In genomic region chr5:162221884-162222283, GRCh38 we compare ENCODE assay signal across 31 cellular contexts.
"Had no signal": no experiment of that assay in that cellular context is flagged by ENCODE, and none has a peak within 500 bp of the region (broad histone marks: within the 10 kb centered on the region; RNA-seq: fewer than 3 reads in every experiment).

No MANE protein-coding gene starts in this region.

- H3K27ac ChIP-seq: adrenal gland, body of pancreas, gastroesophageal sphincter, ovary, skin epidermis, testis, transverse colon had no signal

- ATAC-seq: body of pancreas; gastroesophageal sphincter; left cardiac atrium; sciatic nerve; stimulated activated naive CD8-positive, alpha-beta T cell treated with anti-CD3 and anti-CD28 coated beads, Interleukin-15, Interleukin-2, amounts not matched to agents 100 U/mL and 50 U/mL, for 24 hours had no signal

- H3K4me1 Mint-ChIP-seq: activated CD4-positive, alpha-beta T cell treated with anti-CD3 and anti-CD28 coated beads, Interleukin-2, amount 10 ng/mL, durations not matched to agents 24 days and 14 days; activated naive CD8-positive, alpha-beta T cell treated with anti-CD3 and anti-CD28 coated beads for 36 hours; nephron had no signal

- H3K4me3 ChIP-seq: adrenal gland, body of pancreas, gastroesophageal sphincter, ovary, skin epidermis, testis, transverse colon had no signal

- H3K27me3 ChIP-seq: adrenal gland, body of pancreas, gastroesophageal sphincter, ovary, testis, transverse colon had no signal

- H3K27me3 Mint-ChIP-seq: activated CD4-positive, alpha-beta memory T cell treated with anti-CD3 and anti-CD28 coated beads for 36 hours; activated CD4-positive, alpha-beta T cell treated with anti-CD3 and anti-CD28 coated beads, Interleukin-2, amount 10 ng/mL, durations not matched to agents 24 days and 14 days; activated naive CD8-positive, alpha-beta T cell treated with anti-CD3 and anti-CD28 coated beads for 36 hours; progenitor cell of endocrine pancreas had no signal

- H3K4me1 ChIP-seq: adrenal gland, body of pancreas, gastroesophageal sphincter, testis had no signal

- H3K9me3 ChIP-seq: gastroesophageal sphincter, ovary, testis, transverse colon had no signal

- DNase-seq: activated CD4-positive, alpha-beta memory T cell treated with anti-CD3 and anti-CD28 coated beads for 36 hours; activated CD4-positive, alpha-beta T cell treated with anti-CD3 and anti-CD28 coated beads, Interleukin-2, amount 10 ng/mL, durations not matched to agents 24 days and 14 days; activated CD4-positive, CD25-positive, alpha-beta regulatory T cell treated with anti-CD3 and anti-CD28 coated beads, Interleukin-2, amount 50 U/mL, for 72 hours; activated CD8-positive, alpha-beta memory T cell treated with anti-CD3 and anti-CD28 coated beads, Interleukin-2, amount 50 U/mL, for 4 hours; activated effector memory CD4-positive, alpha-beta T cell treated with anti-CD3 and anti-CD28 coated beads, Interleukin-2, amount 50 U/mL, for 16 hours; activated naive CD4-positive, alpha-beta T cell treated with anti-CD3 and anti-CD28 coated beads for 36 hours; activated naive CD8-positive, alpha-beta T cell treated with anti-CD3 and anti-CD28 coated beads for 36 hours; activated T-cell treated with anti-CD3 and anti-CD28 coated beads, Interleukin-2, amount 50 U/mL, for 1 hour; adrenal gland; aorta; body of pancreas; dermis blood vessel endothelial cell; effector CD4-positive, alpha-beta T cell; erythroblast; hippocampal formation; left cardiac atrium; mammary epithelial cell; ovary; retina; stimulated activated CD4-positive, alpha-beta T cell treated with anti-CD3 and anti-CD28 coated beads, Interleukin-12 subunit alpha, Interleukin-12 subunit beta, amount 100 ng/mL, for 4 hours; stimulated activated CD4-positive, alpha-beta T cell treated with anti-CD3 and anti-CD28 coated beads, Interleukin-4, amount 100 ng/mL, for 1 hour; stimulated activated naive CD8-positive, alpha-beta T cell treated with anti-CD3 and anti-CD28 coated beads, Interleukin-15, Interleukin-2, amounts not matched to agents 100 U/mL and 50 U/mL, for 24 hours; T1000; testis; transverse colon had no signal

- H3K36me3 Mint-ChIP-seq: activated CD4-positive, alpha-beta memory T cell treated with anti-CD3 and anti-CD28 coated beads for 36 hours; activated naive CD8-positive, alpha-beta T cell treated with anti-CD3 and anti-CD28 coated beads for 36 hours had no signal

- H3K36me3 ChIP-seq: adrenal gland, gastroesophageal sphincter, ovary, transverse colon had no signal

- H3K9me3 Mint-ChIP-seq: nephron had no signal

- H3K4me3 Mint-ChIP-seq: activated CD4-positive, alpha-beta memory T cell treated with anti-CD3 and anti-CD28 coated beads for 36 hours; activated CD4-positive, alpha-beta T cell treated with anti-CD3 and anti-CD28 coated beads, Interleukin-2, amount 10 ng/mL, durations not matched to agents 24 days and 14 days; activated naive CD4-positive, alpha-beta T cell treated with anti-CD3 and anti-CD28 coated beads for 36 hours; activated naive CD8-positive, alpha-beta T cell treated with anti-CD3 and anti-CD28 coated beads for 36 hours; activated T-helper 1 cell treated with anti-CD3 and anti-CD28 coated beads, Interleukin-12 subunit alpha, Interleukin-12 subunit beta, Interleukin-2, Interleukin-4 antibody, amounts not matched to agents 30 ng/mL and 10 ng/mL and 1 ng/mL, durations not matched to agents 14 hours and 24 hours and 36 hours; nephron had no signal

- H3K27ac Mint-ChIP-seq: activated CD4-positive, alpha-beta memory T cell treated with anti-CD3 and anti-CD28 coated beads for 36 hours; activated CD4-positive, alpha-beta T cell treated with anti-CD3 and anti-CD28 coated beads, Interleukin-2, amount 10 ng/mL, durations not matched to agents 24 days and 14 days; activated naive CD4-positive, alpha-beta T cell treated with anti-CD3 and anti-CD28 coated beads for 36 hours; activated naive CD8-positive, alpha-beta T cell treated with anti-CD3 and anti-CD28 coated beads for 36 hours; activated T-helper 1 cell treated with anti-CD3 and anti-CD28 coated beads, Interleukin-12 subunit alpha, Interleukin-12 subunit beta, Interleukin-2, Interleukin-4 antibody, amounts not matched to agents 30 ng/mL and 10 ng/mL and 1 ng/mL, durations not matched to agents 14 hours and 24 hours and 36 hours; nephron; progenitor cell of endocrine pancreas had no signal
